In the genomic region with DNA sequence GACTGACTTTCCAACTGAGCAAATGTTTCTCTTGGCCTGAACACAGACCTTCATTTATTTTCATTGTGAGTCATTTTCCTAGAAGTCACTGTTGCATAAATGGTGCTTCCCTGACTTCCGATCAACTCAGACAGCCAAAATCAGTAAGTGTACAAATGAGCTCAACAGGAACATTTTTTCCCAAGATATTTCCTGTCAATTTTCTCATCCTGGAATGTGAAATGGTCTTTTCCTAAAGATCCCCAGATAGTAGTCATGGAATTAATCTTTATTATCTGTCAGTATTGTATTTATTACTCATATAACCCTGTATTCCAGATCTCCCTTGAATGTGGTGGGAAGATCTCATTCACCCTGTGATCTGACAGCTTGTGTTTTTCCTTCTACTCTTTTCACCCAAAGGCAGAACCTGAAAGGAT, we compare ENCODE assay signal across 23 cellular contexts.
DNase-seq lines count a peak whose midpoint lies in the region; ATAC-seq and TF ChIP-seq lines count a peak whose summit lies in the region.
"Had no signal": no experiment of that assay in that cellular context is flagged by ENCODE, and none has a peak within 500 bp of the region (broad histone marks: within the 10 kb centered on the region; RNA-seq: fewer than 3 reads in every experiment).

No MANE protein-coding gene starts in this region.

- POLR2A ChIA-PET in MCF 10A (lab: Yijun Ruan, JAX), result interaction anchor here (0.6 to 1.1 kb wide), 7 partner anchors 9 to 453 kb away, joined by 3 to 4 read pairs (median 3); no protein-coding TSS in a partner anchor

- H3K36me3 Mint-ChIP-seq in MCF 10A (ENCODE audit: insufficient read depth, unreplicated experiment), result peaks cover 4% of the 10 kb centered on the region
- H3K36me3 Mint-ChIP-seq: activated naive CD4-positive, alpha-beta T cell treated with anti-CD3 and anti-CD28 coated beads, Interleukin-2, amount 50 U/mL, for 24 hours had no signal

- H3K4me1 Mint-ChIP-seq in MCF 10A (ENCODE audit: insufficient read depth, unreplicated experiment), result peaks cover 15% of the 10 kb centered on the region
- H3K4me1 Mint-ChIP-seq: activated naive CD4-positive, alpha-beta T cell treated with anti-CD3 and anti-CD28 coated beads, Interleukin-2, amount 50 U/mL, for 24 hours had no signal

- H3K9me3 Mint-ChIP-seq in MCF 10A (ENCODE audit: unreplicated experiment), result peaks cover 10% of the 10 kb centered on the region

- H3K36me3 ChIP-seq in breast epithelium, result no peaks in the 10 kb centered on the region
- H3K36me3 ChIP-seq in kidney epithelial cell (ENCODE audit: control insufficient read depth, insufficient read depth, low read length), result no peaks in the 10 kb centered on the region
- no peaks in the 10 kb centered on the region for H3K36me3 ChIP-seq in H7 (replicated peaks; ENCODE audit: control insufficient read depth, insufficient read depth, low read length)
- H3K36me3 ChIP-seq: BLaER1, brain microvascular endothelial cell, pancreas, tibial artery had no signal

- no peak overlapping the region for H3K4me3 ChIP-seq in breast epithelium
- H3K4me3 ChIP-seq in cardiac fibroblast (replicated peaks in 1 of 2; ENCODE audit: low read depth in 2 of 2, low read length in 2 of 2), result no peak overlapping the region
- H3K4me3 ChIP-seq in kidney epithelial cell (ENCODE audit: low read depth, low read length), result no peak overlapping the region
- no peak overlapping the region for H3K4me3 ChIP-seq in H7 (ENCODE audit: insufficient read depth, low read depth, low read length)
- H3K4me3 ChIP-seq: BLaER1, GM23338, pancreas, PC-9, tibial artery had no signal

- TF ChIP-seq CTCF in MCF 10A (IDR thresholded peaks at IDR 0.05; ENCODE audit: unreplicated experiment), result no peak
- no peak for TF ChIP-seq CTCF in breast epithelium (IDR thresholded peaks at IDR 0.05)
- no peak for TF ChIP-seq CTCF in cardiac fibroblast (IDR thresholded peaks at IDR 0.05; ENCODE audit: low read depth, low read length)
- no peak for TF ChIP-seq CTCF in kidney epithelial cell (IDR thresholded peaks at IDR 0.05; ENCODE audit: insufficient read depth, low read length, poor library complexity, severe bottlenecking)

- H3K27ac ChIP-seq in breast epithelium, result no peak overlapping the region
- H3K27ac ChIP-seq: 22Rv1, BLaER1, brain microvascular endothelial cell, pancreas, PC-9, tibial artery had no signal

- no peak for TF ChIP-seq POLR2A in breast epithelium (IDR thresholded peaks at IDR 0.05)

- H3K4me3 Mint-ChIP-seq in MCF 10A (ENCODE audit: unreplicated experiment), result no peak overlapping the region
- H3K4me3 Mint-ChIP-seq: activated naive CD4-positive, alpha-beta T cell treated with anti-CD3 and anti-CD28 coated beads, Interleukin-2, amount 50 U/mL, for 24 hours; activated T-cell treated with anti-CD3 and anti-CD28 coated beads, Interleukin-2, amount 50 U/mL, for 72 hours; GM23338 had no signal

- peaks cover 0 to 6% of the 10 kb centered on the region in 2 donors for H3K9me3 ChIP-seq in breast epithelium
- H3K9me3 ChIP-seq: pancreas, tibial artery had no signal

- no peak for ATAC-seq in GM21515 (IDR thresholded peaks at IDR 0.05; ENCODE audit: unreplicated experiment)
- ATAC-seq: activated T-cell treated with anti-CD3 and anti-CD28 coated beads, Interleukin-2, amount 50 U/mL, for 72 hours; GM23338 had no signal

- BruUV-seq in MCF 10A (replicated peaks; lab: Mats Ljungman, UMichigan), result no TSS peak

- no peak overlapping the region for H3K27ac Mint-ChIP-seq in MCF 10A (ENCODE audit: low read depth, unreplicated experiment)
- H3K27ac Mint-ChIP-seq: activated naive CD4-positive, alpha-beta T cell treated with anti-CD3 and anti-CD28 coated beads, Interleukin-2, amount 50 U/mL, for 24 hours; activated T-cell treated with anti-CD3 and anti-CD28 coated beads, Interleukin-2, amount 50 U/mL, for 72 hours; GM23338 had no signal

- CTCF ChIA-PET in MCF 10A (lab: Yijun Ruan, JAX), result interaction anchor here (0.6 kb wide), 1 partner anchor 8 kb away, joined by 3 read pairs; no protein-coding TSS in a partner anchor

- DNase-seq in MCF 10A (ENCODE audit: unreplicated experiment) (peak; percentile 84), breast epithelium (ENCODE audit: low spot score in 2 of 2) (no peak), cardiac fibroblast (ENCODE audit: low read depth in 2 of 2) (peak; percentile 4 to 22), kidney epithelial cell (ENCODE audit: low read depth) (peak; percentile 76), iPS-NIHi7 (ENCODE audit: extremely low spot score) (no peak), H7 (no peak), GF-D8 (lab: John Stamatoyannopoulos, UW) (no peak)
- DNase-seq: activated CD4-positive, alpha-beta T cell treated with anti-CD3 and anti-CD28 coated beads for 1 hour; activated T-cell treated with anti-CD3 and anti-CD28 coated beads, Interleukin-2, amount 50 U/mL, for 72 hours; brain microvascular endothelial cell; Calu3; erythroblast; NCI-H187; NCI-H82; pancreas; PC-9; stimulated activated naive CD4-positive, alpha-beta T cell treated with Interleukin-2 at 50 U/mL for 16 hours; tibial artery had no signal

- H3K27me3 ChIP-seq in breast epithelium (no peaks in the 10 kb centered on the region), kidney epithelial cell (ENCODE audit: control insufficient read depth, insufficient read depth, low read length) (no peaks in the 10 kb centered on the region), H7 (ENCODE audit: control insufficient read depth, insufficient read depth, low read length) (no peaks in the 10 kb centered on the region)
- H3K27me3 ChIP-seq: BLaER1, brain microvascular endothelial cell, tibial artery had no signal

- H3K27me3 Mint-ChIP-seq in MCF 10A (ENCODE audit: insufficient read depth, unreplicated experiment), result no peaks in the 10 kb centered on the region
- H3K27me3 Mint-ChIP-seq: activated naive CD4-positive, alpha-beta T cell treated with anti-CD3 and anti-CD28 coated beads, Interleukin-2, amount 50 U/mL, for 24 hours had no signal

- intact Hi-C loops in MCF 10A (cut with micrococcal nuclease), result no loop called here
- intact Hi-C loops in breast epithelium (cut with DNase I; ENCODE audit: low total_unique reads), result no loop called here

- no peaks in the 10 kb centered on the region for H3K4me1 ChIP-seq in breast epithelium
- H3K4me1 ChIP-seq: BLaER1, pancreas had no signal

Comparison
In these comparisons a context has a peak if more than half of its experiments do, and no peak if none do; other contexts are left out.
1. DNase-seq: peak in MCF 10A (single experiment), cardiac fibroblast (2 of 2) and kidney epithelial cell (single experiment); none in breast epithelium (0 of 2), iPS-NIHi7 (single experiment), H7 (single experiment) and GF-D8 (single experiment).